8 cellular contexts compared by ENCODE assay signal in the genomic region with DNA sequence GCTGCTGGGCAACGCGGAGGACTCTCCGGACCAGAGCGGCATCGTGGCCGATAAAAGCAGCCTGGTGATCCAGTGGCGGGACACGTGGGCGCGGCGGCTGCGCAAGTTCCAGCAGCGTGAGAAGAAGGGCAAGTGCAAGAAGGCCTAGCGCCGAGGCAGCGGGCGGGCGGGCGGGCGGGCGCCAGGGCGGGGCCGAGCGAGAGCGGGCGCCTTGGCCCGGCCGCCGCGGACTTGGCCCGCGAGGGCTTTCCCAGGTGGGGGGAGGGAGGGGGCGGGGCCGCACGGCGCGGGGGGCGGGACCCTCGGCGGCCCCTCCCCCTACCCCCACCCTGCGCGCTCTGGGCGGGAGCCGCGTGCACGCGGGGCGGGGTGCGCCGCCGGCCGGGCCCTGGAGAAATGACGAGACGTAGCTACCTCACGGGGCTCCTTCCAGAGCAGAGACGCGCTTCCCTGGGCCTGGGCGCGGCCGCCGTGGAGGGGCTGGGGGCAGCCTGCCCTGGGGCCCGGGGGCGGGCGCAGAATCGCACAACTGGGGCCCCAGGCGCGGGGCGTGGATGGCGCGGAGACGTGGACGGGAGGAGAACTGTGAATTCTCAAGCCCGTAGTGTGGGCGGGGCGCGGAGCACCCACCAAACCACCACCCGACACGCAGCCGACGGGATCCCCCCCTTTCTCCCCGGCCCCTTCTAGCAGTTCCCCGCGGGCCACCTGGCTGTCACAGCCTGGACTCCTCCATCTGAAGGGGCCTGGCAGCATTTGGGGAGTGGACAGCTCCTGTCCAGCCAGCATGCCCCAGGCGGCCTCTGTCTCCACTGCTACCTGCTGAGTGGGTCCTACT.
A peak's percentile ranks its signal among the peaks of the same experiment; 100 is the strongest.
DNase-seq lines count a peak whose midpoint lies in the region; ATAC-seq, FAIRE-seq and TF ChIP-seq lines count a peak whose summit lies in the region.

No MANE protein-coding gene starts in this region.

- peak; percentile 68 for DNase-seq in activated CD4-positive, alpha-beta T cell treated with anti-CD3 and anti-CD28 coated beads, Interleukin-2, amount 10 ng/mL, durations not matched to agents 7 days and 5 days
- DNase-seq in colonic mucosa (peak; percentile 79), left colon (peak; percentile 82 to 84), D721Med (ENCODE audit: insufficient read length, low spot score) (no peak), amniotic stem cell (lab: John Stamatoyannopoulos, UW) (no peak)
- peak; percentile 47 to 64 for DNase-seq in stimulated activated CD4-positive, alpha-beta T cell treated with anti-CD3 and anti-CD28 coated beads, Interleukin-2, amount 100 ng/mL, for 48 hours

- H3K27ac Mint-ChIP-seq in activated CD4-positive, alpha-beta T cell treated with anti-CD3 and anti-CD28 coated beads, Interleukin-2, amount 10 ng/mL, durations not matched to agents 7 days and 5 days, result peak overlapping the region; percentile 73

- H3K4me3 Mint-ChIP-seq in activated CD4-positive, alpha-beta T cell treated with anti-CD3 and anti-CD28 coated beads, Interleukin-2, amount 10 ng/mL, durations not matched to agents 7 days and 5 days, result peak overlapping the region; percentile 69

- no peak for FAIRE-seq in D721Med (lab: Jason Lieb, UNC)

- H3K36me3 ChIP-seq in HUES6 (ENCODE audit: control insufficient read depth, insufficient read depth, low read length) (no peaks in the 10 kb centered on the region), colonic mucosa (no peaks in the 10 kb centered on the region)

- no peaks in the 10 kb centered on the region for H3K36me3 Mint-ChIP-seq in activated CD4-positive, alpha-beta T cell treated with anti-CD3 and anti-CD28 coated beads, Interleukin-2, amount 10 ng/mL, durations not matched to agents 7 days and 5 days (ENCODE audit: low read depth)

- peaks cover 2% of the 10 kb centered on the region for H3K9me3 Mint-ChIP-seq in activated CD4-positive, alpha-beta T cell treated with anti-CD3 and anti-CD28 coated beads, Interleukin-2, amount 10 ng/mL, durations not matched to agents 7 days and 5 days

- peak overlapping the region; percentile 10 for H3K9ac ChIP-seq in HUES6 (ENCODE audit: low read length)
- H3K9ac ChIP-seq in colonic mucosa (ENCODE audit: low read depth in 2 of 2, low read length in 2 of 2), result peak overlapping the region; percentile 80 to 84

- peaks cover 17% of the 10 kb centered on the region for H3K4me1 Mint-ChIP-seq in activated CD4-positive, alpha-beta T cell treated with anti-CD3 and anti-CD28 coated beads, Interleukin-2, amount 10 ng/mL, durations not matched to agents 7 days and 5 days

- in situ Hi-C loops in GM18951 (cut with MboI; ENCODE audit: low sequenced_read_pairs, unreplicated experiment), result no loop called here

- H3K9me3 ChIP-seq in HUES6 (ENCODE audit: control insufficient read depth, insufficient read depth, low read depth, low read length), result no peaks in the 10 kb centered on the region
- no peaks in the 10 kb centered on the region for H3K9me3 ChIP-seq in colonic mucosa

- peak overlapping the region; percentile 58 for H3K4me3 ChIP-seq in HUES6 (ENCODE audit: low read depth, low read length)
- peak overlapping the region; percentile 50 for H3K4me3 ChIP-seq in colonic mucosa

- CTCF ChIA-PET in activated CD4-positive, alpha-beta T cell treated with anti-CD3 and anti-CD28 coated beads, Interleukin-2, amount 10 ng/mL, durations not matched to agents 7 days and 5 days (lab: Charles Lee), result no interaction called here

- H3K27me3 Mint-ChIP-seq in activated CD4-positive, alpha-beta T cell treated with anti-CD3 and anti-CD28 coated beads, Interleukin-2, amount 10 ng/mL, durations not matched to agents 7 days and 5 days, result no peaks in the 10 kb centered on the region

- peak; percentile 28 for TF ChIP-seq POLR2A in GM18951 (IDR thresholded peaks at IDR 0.05; ENCODE audit: extremely low read depth, insufficient read depth, insufficient read length)

- peaks cover 35% of the 10 kb centered on the region for H3K4me1 ChIP-seq in HUES6 (ENCODE audit: control insufficient read depth, insufficient read depth, low read length)
- peaks cover 10% of the 10 kb centered on the region for H3K4me1 ChIP-seq in colonic mucosa

- peak; percentile 88 for ATAC-seq in left colon

- intact Hi-C loops in colonic mucosa (cut with DNase I) (no loop called here), left colon (cut with DNase I, micrococcal nuclease) (no loop called here)

- POLR2A ChIA-PET in activated CD4-positive, alpha-beta T cell treated with anti-CD3 and anti-CD28 coated beads, Interleukin-2, amount 10 ng/mL, durations not matched to agents 7 days and 5 days (lab: Charles Lee), result no interaction called here

- TF ChIP-seq CTCF in colonic mucosa (IDR thresholded peaks at IDR 0.05) (no peak), D721Med (IDR thresholded peaks at IDR 0.05; ENCODE audit: insufficient read depth, missing control alignments) (no peak)

- peaks cover 10% of the 10 kb centered on the region for H3K27me3 ChIP-seq in HUES6 (ENCODE audit: control insufficient read depth, insufficient read depth, low read length)
- no peaks in the 10 kb centered on the region for H3K27me3 ChIP-seq in colonic mucosa

- no peak overlapping the region; the same call in 1 of the 2 replicates for H3K27ac ChIP-seq in HUES6 (ENCODE audit: low read depth, low read length)
- peak overlapping the region; percentile 83 for H3K27ac ChIP-seq in colonic mucosa

Comparison
In these comparisons a context has a peak if more than half of its experiments do, and no peak if none do; other contexts are left out.
1. DNase-seq: peak in activated CD4-positive, alpha-beta T cell treated with anti-CD3 and anti-CD28 coated beads, Interleukin-2, amount 10 ng/mL, durations not matched to agents 7 days and 5 days (single experiment), colonic mucosa (single experiment), left colon (2 of 2) and stimulated activated CD4-positive, alpha-beta T cell treated with anti-CD3 and anti-CD28 coated beads, Interleukin-2, amount 100 ng/mL, for 48 hours (2 of 2); none in D721Med (single experiment) and amniotic stem cell (single experiment).